1 cellular context compared by ENCODE assay signal in the genomic region with DNA sequence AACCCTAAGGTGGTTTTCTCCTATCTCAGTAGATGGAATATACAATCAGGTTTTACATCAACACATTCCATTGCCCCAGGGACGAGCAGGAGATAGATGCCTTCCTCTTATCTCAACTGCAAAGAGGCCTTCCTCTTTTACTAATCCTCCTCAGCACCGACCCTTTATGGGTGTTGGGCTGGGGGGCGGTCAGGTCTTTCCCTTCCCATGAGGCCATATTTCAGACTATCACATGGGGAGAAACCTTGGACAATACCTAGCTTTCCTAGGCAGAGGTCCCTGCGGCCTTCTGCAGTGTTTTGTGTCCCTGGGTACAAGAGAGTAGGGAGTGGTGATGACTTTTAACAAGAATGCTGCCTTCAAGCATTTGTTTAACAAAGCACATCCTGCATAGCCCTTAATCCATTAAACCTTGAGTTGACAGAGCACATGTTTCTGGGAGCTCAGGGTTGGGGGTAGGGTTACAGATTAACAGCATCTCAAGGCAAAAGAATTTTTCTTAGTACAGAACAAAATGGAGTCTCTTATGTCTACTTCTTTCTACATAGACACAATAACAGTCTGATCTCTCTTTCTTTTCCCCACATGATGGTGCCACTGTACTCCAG.
A peak's percentile ranks its signal among the peaks of the same experiment; 100 is the strongest.
TF ChIP-seq lines count a peak whose summit lies in the region.

No MANE protein-coding gene starts in this region.

TF ChIP-seq in H1, 55 proteins besides CTCF, POLR2A, EP300 and RAD21:
- TF ChIP-seq, protein P1, sequence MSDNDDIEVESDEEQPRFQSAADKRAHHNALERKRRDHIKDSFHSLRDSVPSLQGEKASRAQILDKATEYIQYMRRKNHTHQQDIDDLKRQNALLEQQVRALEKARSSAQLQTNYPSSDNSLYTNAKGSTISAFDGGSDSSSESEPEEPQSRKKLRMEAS (IDR thresholded peaks at IDR 0.05), result peak; percentile 80
- TF ChIP-seq SP1 (IDR thresholded peaks at IDR 0.05; ENCODE audit: low read depth, low read length), result 0 out of 2 replicates have a peak, but pooled peaks have one; percentile 38
TF ChIP-seq in H1: peak in this region for 2; not testable (repeated sequence) for 53.
